In genomic region chr22:25447689-25448434, GRCh38 we compare ENCODE assay signal across 8 cellular contexts.
DNase-seq lines count a peak whose midpoint lies in the region; ATAC-seq and TF ChIP-seq lines count a peak whose summit lies in the region.

No MANE protein-coding gene starts in this region.

- intact Hi-C loops in naive thymus-derived CD4-positive, alpha-beta T cell (cut with micrococcal nuclease) = loop anchor here (1.0 to 10.0 kb wide), 10 partner anchors 43 to 887 kb away; partner anchors contain the start of gene GRK3 (in 1 of the 2)

- no peaks in the 10 kb centered on the region for H3K27me3 ChIP-seq in naive thymus-derived CD4-positive, alpha-beta T cell (ENCODE audit: control insufficient read depth in 2 of 2, insufficient read depth in 2 of 2, low read length in 2 of 2)

- H3K27me3 Mint-ChIP-seq in IgD-negative memory B cell = no peaks in the 10 kb centered on the region
- no peaks in the 10 kb centered on the region for H3K27me3 Mint-ChIP-seq in activated T-cell treated with anti-CD3 and anti-CD28 coated beads, Interleukin-2, amount 50 U/mL, for 72 hours (ENCODE audit: low read depth)
- no peaks in the 10 kb centered on the region for H3K27me3 Mint-ChIP-seq in naive thymus-derived CD4-positive, alpha-beta T cell
- H3K27me3 Mint-ChIP-seq in stimulated activated memory B cell treated with anti-CD40 and anti-IgM and Interleukin-4, amounts not matched to agents 10 μg/mL and 1 μg/mL and 100 μg/mL, for 72 hours = no peaks in the 10 kb centered on the region

- POLR2A ChIA-PET in naive thymus-derived CD4-positive, alpha-beta T cell (lab: Charles Lee) = no interaction called here

- H3K4me3 ChIP-seq in naive thymus-derived CD4-positive, alpha-beta T cell (ENCODE audit: low read length) = peak overlapping the region; percentile 81

- H3K27ac Mint-ChIP-seq in IgD-negative memory B cell = peak overlapping the region; percentile 10 to 97 (median 95)
- H3K27ac Mint-ChIP-seq in activated T-cell treated with anti-CD3 and anti-CD28 coated beads, Interleukin-2, amount 50 U/mL, for 72 hours = peak overlapping the region; percentile 96
- H3K27ac Mint-ChIP-seq in naive thymus-derived CD4-positive, alpha-beta T cell = peak overlapping the region; percentile 90 to 98 (median 95)
- peak overlapping the region; percentile 79 for H3K27ac Mint-ChIP-seq in stimulated activated memory B cell treated with anti-CD40 and anti-IgM and Interleukin-4, amounts not matched to agents 10 μg/mL and 1 μg/mL and 100 μg/mL, for 72 hours

- ATAC-seq in GM21447 (IDR thresholded peaks at IDR 0.05; ENCODE audit: unreplicated experiment) = peak; percentile 83
- peak; percentile 91 to 94 for ATAC-seq in activated T-cell treated with anti-CD3 and anti-CD28 coated beads, Interleukin-2, amount 50 U/mL, for 72 hours (replicated peaks in 1 of 2)
- ATAC-seq in naive thymus-derived CD4-positive, alpha-beta T cell = peak; percentile 98
- ATAC-seq in stimulated activated memory B cell treated with anti-CD40 and anti-IgM and Interleukin-4, amounts not matched to agents 10 μg/mL and 1 μg/mL and 100 μg/mL, for 72 hours = peak; percentile 95

- peaks cover 0 to 3% (median 0%) of the 10 kb centered on the region in 3 experiments for H3K36me3 ChIP-seq in naive thymus-derived CD4-positive, alpha-beta T cell (ENCODE audit: control insufficient read depth in 2 of 3, insufficient read depth in 3 of 3, low read length in 3 of 3)

- no peaks in the 10 kb centered on the region for H3K9me3 ChIP-seq in naive thymus-derived CD4-positive, alpha-beta T cell (ENCODE audit: control insufficient read depth in 2 of 3, low read length in 3 of 3)

- H3K27ac ChIP-seq in naive thymus-derived CD4-positive, alpha-beta T cell (ENCODE audit: low read depth, low read length) = peak overlapping the region; percentile 85

- peak overlapping the region; percentile 82 to 99 (median 94) for H3K4me3 Mint-ChIP-seq in IgD-negative memory B cell
- H3K4me3 Mint-ChIP-seq in activated T-cell treated with anti-CD3 and anti-CD28 coated beads, Interleukin-2, amount 50 U/mL, for 72 hours = peak overlapping the region; percentile 86 to 89
- H3K4me3 Mint-ChIP-seq in naive thymus-derived CD4-positive, alpha-beta T cell = peak overlapping the region; percentile 84 to 100 (median 95)
- H3K4me3 Mint-ChIP-seq in stimulated activated memory B cell treated with anti-CD40 and anti-IgM and Interleukin-4, amounts not matched to agents 10 μg/mL and 1 μg/mL and 100 μg/mL, for 72 hours = peak overlapping the region; percentile 83

- H3K4me1 ChIP-seq in naive thymus-derived CD4-positive, alpha-beta T cell (ENCODE audit: control insufficient read depth in 2 of 2, insufficient read depth in 2 of 2, low read length in 2 of 2) = peaks cover 11 to 33% of the 10 kb centered on the region in 2 donors

- H3K4me1 Mint-ChIP-seq in IgD-negative memory B cell = peaks cover 25 to 34% (median 34%) of the 10 kb centered on the region in 3 donors
- peaks cover 40% of the 10 kb centered on the region for H3K4me1 Mint-ChIP-seq in activated T-cell treated with anti-CD3 and anti-CD28 coated beads, Interleukin-2, amount 50 U/mL, for 72 hours (ENCODE audit: low read depth)
- peaks cover 32 to 48% (median 42%) of the 10 kb centered on the region in 7 donors for H3K4me1 Mint-ChIP-seq in naive thymus-derived CD4-positive, alpha-beta T cell
- peaks cover 40% of the 10 kb centered on the region for H3K4me1 Mint-ChIP-seq in stimulated activated memory B cell treated with anti-CD40 and anti-IgM and Interleukin-4, amounts not matched to agents 10 μg/mL and 1 μg/mL and 100 μg/mL, for 72 hours

- H3K9me3 Mint-ChIP-seq in IgD-negative memory B cell = no peaks in the 10 kb centered on the region
- no peaks in the 10 kb centered on the region for H3K9me3 Mint-ChIP-seq in activated T-cell treated with anti-CD3 and anti-CD28 coated beads, Interleukin-2, amount 50 U/mL, for 72 hours
- peaks cover 0 to 2% (median 0%) of the 10 kb centered on the region in 11 donors for H3K9me3 Mint-ChIP-seq in naive thymus-derived CD4-positive, alpha-beta T cell
- H3K9me3 Mint-ChIP-seq in stimulated activated memory B cell treated with anti-CD40 and anti-IgM and Interleukin-4, amounts not matched to agents 10 μg/mL and 1 μg/mL and 100 μg/mL, for 72 hours = no peaks in the 10 kb centered on the region

- DNase-seq in DMS 273 treated with DMSO at 0.1 percent for 48 hours (lab: John Stamatoyannopoulos, UW) = peak; percentile 45
- peak; percentile 91 to 92 for DNase-seq in activated T-cell treated with anti-CD3 and anti-CD28 coated beads, Interleukin-2, amount 50 U/mL, for 72 hours
- DNase-seq in fibroblast of gingiva (ENCODE audit: low read depth) = peak; percentile 70
- DNase-seq in naive thymus-derived CD4-positive, alpha-beta T cell = peak; percentile 71 to 93 (median 88)

- CTCF ChIA-PET in naive thymus-derived CD4-positive, alpha-beta T cell (lab: Charles Lee) = interaction anchor here (0.8 to 2.1 kb wide), 4 partner anchors 14 to 884 kb away, joined by 3 to 7 read pairs (median 4); no protein-coding TSS in a partner anchor

- H3K36me3 Mint-ChIP-seq in IgD-negative memory B cell = no peaks in the 10 kb centered on the region
- peaks cover 0 to 3% of the 10 kb centered on the region in 2 donors for H3K36me3 Mint-ChIP-seq in activated T-cell treated with anti-CD3 and anti-CD28 coated beads, Interleukin-2, amount 50 U/mL, for 72 hours (ENCODE audit: insufficient read depth in 2 of 2)
- H3K36me3 Mint-ChIP-seq in naive thymus-derived CD4-positive, alpha-beta T cell = peaks cover 0 to 9% (median 7%) of the 10 kb centered on the region in 5 donors
- H3K36me3 Mint-ChIP-seq in stimulated activated memory B cell treated with anti-CD40 and anti-IgM and Interleukin-4, amounts not matched to agents 10 μg/mL and 1 μg/mL and 100 μg/mL, for 72 hours = peaks cover 8% of the 10 kb centered on the region

TF ChIP-seq in PFSK-1, 5 proteins besides CTCF, POLR2A, EP300 and RAD21:
- TF ChIP-seq, protein P1, sequence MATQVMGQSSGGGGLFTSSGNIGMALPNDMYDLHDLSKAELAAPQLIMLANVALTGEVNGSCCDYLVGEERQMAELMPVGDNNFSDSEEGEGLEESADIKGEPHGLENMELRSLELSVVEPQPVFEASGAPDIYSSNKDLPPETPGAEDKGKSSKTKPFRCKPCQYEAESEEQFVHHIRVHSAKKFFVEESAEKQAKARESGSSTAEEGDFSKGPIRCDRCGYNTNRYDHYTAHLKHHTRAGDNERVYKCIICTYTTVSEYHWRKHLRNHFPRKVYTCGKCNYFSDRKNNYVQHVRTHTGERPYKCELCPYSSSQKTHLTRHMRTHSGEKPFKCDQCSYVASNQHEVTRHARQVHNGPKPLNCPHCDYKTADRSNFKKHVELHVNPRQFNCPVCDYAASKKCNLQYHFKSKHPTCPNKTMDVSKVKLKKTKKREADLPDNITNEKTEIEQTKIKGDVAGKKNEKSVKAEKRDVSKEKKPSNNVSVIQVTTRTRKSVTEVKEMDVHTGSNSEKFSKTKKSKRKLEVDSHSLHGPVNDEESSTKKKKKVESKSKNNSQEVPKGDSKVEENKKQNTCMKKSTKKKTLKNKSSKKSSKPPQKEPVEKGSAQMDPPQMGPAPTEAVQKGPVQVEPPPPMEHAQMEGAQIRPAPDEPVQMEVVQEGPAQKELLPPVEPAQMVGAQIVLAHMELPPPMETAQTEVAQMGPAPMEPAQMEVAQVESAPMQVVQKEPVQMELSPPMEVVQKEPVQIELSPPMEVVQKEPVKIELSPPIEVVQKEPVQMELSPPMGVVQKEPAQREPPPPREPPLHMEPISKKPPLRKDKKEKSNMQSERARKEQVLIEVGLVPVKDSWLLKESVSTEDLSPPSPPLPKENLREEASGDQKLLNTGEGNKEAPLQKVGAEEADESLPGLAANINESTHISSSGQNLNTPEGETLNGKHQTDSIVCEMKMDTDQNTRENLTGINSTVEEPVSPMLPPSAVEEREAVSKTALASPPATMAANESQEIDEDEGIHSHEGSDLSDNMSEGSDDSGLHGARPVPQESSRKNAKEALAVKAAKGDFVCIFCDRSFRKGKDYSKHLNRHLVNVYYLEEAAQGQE (IDR thresholded peaks at IDR 0.05; ENCODE audit: insufficient read depth in 1 of 2, low read depth in 2 of 2, low read length in 2 of 2) = no peak
- TF ChIP-seq SIN3A (IDR thresholded peaks at IDR 0.05; ENCODE audit: borderline replicate concordance, insufficient read depth, low read length) (0 out of 2 replicates have a peak, but pooled peaks have one; percentile 32), TAF1 (IDR thresholded peaks at IDR 0.05; ENCODE audit: borderline replicate concordance, insufficient read depth, low read length) (peak; percentile 55; the same call in 1 of the 2 replicates), FOXP2 (optimal IDR thresholded peaks at IDR 0.05; ENCODE audit: borderline replicate concordance, extremely low read depth, extremely low read length, insufficient read depth) (peak; percentile 62), POLR2AphosphoS5 (IDR thresholded peaks at IDR 0.05; ENCODE audit: low read depth, low read length) (peak; percentile 94)
TF ChIP-seq in PFSK-1: peak in this region for 4.

Comparison
In these comparisons a context has a peak if more than half of its experiments do, and no peak if none do; other contexts are left out.
1. Peak in every context shown above with its lines: DNase-seq, ATAC-seq, H3K4me3 ChIP-seq and H3K27ac ChIP-seq.